ENCODE assay signal across 10 cellular contexts in genomic region chr3:137764001-137764433, GRCh38. TPM values are rescaled to one million over a fixed set of nuclear protein-coding genes. Genes with fewer than 3 reads are reported as not detected.
DNase-seq lines count a peak whose midpoint lies in the region; ATAC-seq and TF ChIP-seq lines count a peak whose summit lies in the region.
"Had no signal": no experiment of that assay in that cellular context is flagged by ENCODE, and none has a peak within 500 bp of the region (broad histone marks: within the 10 kb centered on the region; RNA-seq: fewer than 3 reads in every experiment).

Gene SOX14 (plus strand): TSS chr3:137764315. CDS start chr3:137764785, 470 bp downstream.

- no peak for TF ChIP-seq RAD21 in HCT116 (IDR thresholded peaks at IDR 0.05; ENCODE audit: low read depth)

- CTCF ChIA-PET in HCT116 (lab: Charles Lee): no interaction called here

- no peak within 1 kb of the TSS for H2AFZ ChIP-seq in HCT116 (ENCODE audit: low read depth, low read length, poor library complexity, severe bottlenecking)

- H3K4me3 ChIP-seq in HCT116 (replicated peaks in 1 of 2; ENCODE audit: low read depth in 1 of 2, low read length in 2 of 2) (no peak within 1 kb of the TSS), ascending aorta (peak within 1 kb of the TSS; percentile 10 to 15), lung (no peak within 1 kb of the TSS)
- no peak within 1 kb of the TSS for H3K4me3 ChIP-seq in effector memory CD4-positive, alpha-beta T cell (ENCODE audit: insufficient read depth, low read depth, low read length, poor library complexity, severe bottlenecking)

- TF ChIP-seq CTCF in HCT116 (IDR thresholded peaks at IDR 0.05 in 2 of 3, conservative IDR thresholded peaks at IDR 0.05 in 1 of 3; ENCODE audit: borderline replicate concordance in 1 of 3, insufficient read depth in 1 of 3, low read depth in 2 of 3, low read length in 2 of 3) (no peak), ascending aorta (IDR thresholded peaks at IDR 0.05) (no peak), lung (IDR thresholded peaks at IDR 0.05; ENCODE audit: control extremely low read depth, extremely low read depth) (no peak)

- no TSS peak for BruUV-seq in HCT116 (replicated peaks; lab: Mats Ljungman, UMichigan)

- 2% methylated on average over 30 of the region's 30 CpGs for WGBS in lung, 2 donors

- H3K4me1 ChIP-seq in HCT116 (ENCODE audit: control insufficient read depth in 1 of 2, insufficient read depth in 2 of 2, low read length in 2 of 2) (no peaks in the 10 kb centered on the region), ascending aorta (peaks cover 0 to 21% of the 10 kb centered on the region in 2 donors), lung (ENCODE audit: control insufficient read depth in 2 of 2, insufficient read depth in 2 of 2, low read length in 2 of 2) (peaks cover 0 to 13% of the 10 kb centered on the region in 2 donors)
- H3K4me1 ChIP-seq in effector memory CD4-positive, alpha-beta T cell (ENCODE audit: control insufficient read depth, insufficient read depth, low read length, poor library complexity, severe bottlenecking): no peaks in the 10 kb centered on the region

- H3K27me3 ChIP-seq in HCT116 (ENCODE audit: insufficient read depth, low read length) (peaks cover 20% of the 10 kb centered on the region), ascending aorta (no peaks in the 10 kb centered on the region), lung (ENCODE audit: control insufficient read depth, insufficient read depth) (peaks cover 22% of the 10 kb centered on the region)
- peaks cover 25% of the 10 kb centered on the region for H3K27me3 ChIP-seq in effector memory CD4-positive, alpha-beta T cell (replicated peaks; ENCODE audit: control insufficient read depth, insufficient read depth, low read length, poor library complexity, severe bottlenecking)

- H3K9me2 ChIP-seq in HCT116 (ENCODE audit: insufficient read depth): no peaks in the 10 kb centered on the region

- no peak within 1 kb of the TSS for H3K9ac ChIP-seq in HCT116 (ENCODE audit: low read length)
- H3K9ac ChIP-seq: KMS-11 had no signal

- ATAC-seq in HCT116: peak; percentile 81
- no peak for ATAC-seq in lung (ENCODE audit: insufficient read depth, low FRiP score)
- ATAC-seq in GM19023 (IDR thresholded peaks at IDR 0.05; ENCODE audit: unreplicated experiment): no peak
- ATAC-seq: T-helper 17 cell had no signal

- no peak within 1 kb of the TSS for H3K4me2 ChIP-seq in HCT116 (ENCODE audit: low read length)
- H3K4me2 ChIP-seq: KMS-11 had no signal

- no peaks in the 10 kb centered on the region for H3K9me3 ChIP-seq in HCT116 (ENCODE audit: control insufficient read depth in 1 of 2, insufficient read depth in 1 of 2, low read depth in 1 of 2, low read length in 2 of 2)
- H3K9me3 ChIP-seq in ascending aorta: no peaks in the 10 kb centered on the region
- H3K9me3 ChIP-seq in lung (ENCODE audit: control insufficient read depth in 2 of 2, insufficient read depth in 1 of 2, low read length in 1 of 2): peaks cover 0 to 11% of the 10 kb centered on the region in 2 donors
- H3K9me3 ChIP-seq in effector memory CD4-positive, alpha-beta T cell (ENCODE audit: control insufficient read depth, low read length): no peaks in the 10 kb centered on the region

- RAD21 ChIA-PET in HCT116 (lab: Charles Lee; ENCODE audit: low non-redundant PET in 1 of 2, low total read pairs in 2 of 2, uncharacterized antibody in 2 of 2, unreplicated experiment in 2 of 2): no interaction called here

- H3K36me3 ChIP-seq in HCT116 (ENCODE audit: control insufficient read depth in 1 of 2, insufficient read depth in 2 of 2, low read length in 2 of 2): no peaks in the 10 kb centered on the region
- H3K36me3 ChIP-seq in ascending aorta: no peaks in the 10 kb centered on the region
- no peaks in the 10 kb centered on the region for H3K36me3 ChIP-seq in lung (ENCODE audit: control insufficient read depth in 2 of 2, insufficient read depth in 2 of 2, low read length in 2 of 2)
- no peaks in the 10 kb centered on the region for H3K36me3 ChIP-seq in effector memory CD4-positive, alpha-beta T cell (ENCODE audit: control insufficient read depth, insufficient read depth, low read length)

- no peaks in the 10 kb centered on the region for H3K79me2 ChIP-seq in HCT116 (ENCODE audit: insufficient read depth, low read length)

- peak; percentile 7 for DNase-seq in Caki2 (ENCODE audit: low read depth)
- DNase-seq in HCT116 (ENCODE audit: low read depth, low spot score): peak; percentile 8
- no peak for DNase-seq in ascending aorta (ENCODE audit: low spot score in 2 of 2)
- DNase-seq in lung (ENCODE audit: low spot score): peak; percentile 45
- DNase-seq in cerebellar nuclear complex (lab: John Stamatoyannopoulos, UW): no peak
- no peak for DNase-seq in SHP77 treated with DMSO at 0.1 percent for 48 hours (lab: John Stamatoyannopoulos, UW)
- DNase-seq in effector memory CD4-positive, alpha-beta T cell: no peak
- DNase-seq: T-helper 17 cell had no signal

- no peak within 1 kb of the TSS for H3K27ac ChIP-seq in HCT116 (ENCODE audit: low read depth, low read length)
- no peak within 1 kb of the TSS for H3K27ac ChIP-seq in ascending aorta
- H3K27ac ChIP-seq in lung (ENCODE audit: low read depth in 1 of 2, low read length in 1 of 2): no peak within 1 kb of the TSS
- no peak within 1 kb of the TSS for H3K27ac ChIP-seq in effector memory CD4-positive, alpha-beta T cell (ENCODE audit: insufficient read depth, low read length, poor library complexity, severe bottlenecking)
- H3K27ac ChIP-seq: KMS-11 had no signal

- no peak for TF ChIP-seq POLR2A in HCT116 (IDR thresholded peaks at IDR 0.05; ENCODE audit: borderline replicate concordance, extremely low read depth, insufficient read depth, insufficient read length)

- intact Hi-C loops in HCT116 (cut with micrococcal nuclease): no loop called here
- intact Hi-C loops in ascending aorta (cut with DNase I): no loop called here

- POLR2A ChIA-PET in HCT116 (lab: Charles Lee): no interaction called here

- H4K20me1 ChIP-seq in HCT116 (ENCODE audit: insufficient read depth): no peaks in the 10 kb centered on the region

- in situ Hi-C loops in Caki2 (cut with HindIII; ENCODE audit: low pct_unique_long_range_greater_than_20kb, low sequenced_read_pairs): no loop called here

TF ChIP-seq in HCT116, 20 proteins besides CTCF, POLR2A, EP300 and RAD21:
- no peak for TF ChIP-seq EZH2 (IDR thresholded peaks at IDR 0.05)

RNA-seq across cellular contexts. Expression of gene SOX14, which starts in this region (rescaled TPM):
- total RNA-seq in Caki2 (2014; rRNA removed; shearing (Covaris generic); ENCODE audit: low replicate concordance): not detected in 2 replicates
- total RNA-seq in HCT116 (2021; ENCODE audit: unreplicated experiment): not detected
- polyA plus RNA-seq in HCT116 (2012): not detected in 2 replicates
- not detected for total RNA-seq in ascending aorta
- not detected for total RNA-seq in lung
- not detected for polyA plus RNA-seq in lung
- total RNA-seq: T-helper 17 cell had no signal

Comparison
In these comparisons a context has a peak if more than half of its experiments do, and no peak if none do; other contexts are left out.
1. Peak in DNase-seq in Caki2; RNA of the gene not detected or under 1 TPM.
2. Peak in DNase-seq and ATAC-seq in HCT116; RNA of the gene not detected or under 1 TPM.
3. Peak in DNase-seq in lung; RNA of the gene not detected or under 1 TPM.
4. H3K4me3 ChIP-seq: peak in ascending aorta (2 of 2); none in HCT116 (0 of 2), lung (single experiment) and effector memory CD4-positive, alpha-beta T cell (single experiment).